Comparison of ENCODE assay signal across 8 cellular contexts in the genomic region with DNA sequence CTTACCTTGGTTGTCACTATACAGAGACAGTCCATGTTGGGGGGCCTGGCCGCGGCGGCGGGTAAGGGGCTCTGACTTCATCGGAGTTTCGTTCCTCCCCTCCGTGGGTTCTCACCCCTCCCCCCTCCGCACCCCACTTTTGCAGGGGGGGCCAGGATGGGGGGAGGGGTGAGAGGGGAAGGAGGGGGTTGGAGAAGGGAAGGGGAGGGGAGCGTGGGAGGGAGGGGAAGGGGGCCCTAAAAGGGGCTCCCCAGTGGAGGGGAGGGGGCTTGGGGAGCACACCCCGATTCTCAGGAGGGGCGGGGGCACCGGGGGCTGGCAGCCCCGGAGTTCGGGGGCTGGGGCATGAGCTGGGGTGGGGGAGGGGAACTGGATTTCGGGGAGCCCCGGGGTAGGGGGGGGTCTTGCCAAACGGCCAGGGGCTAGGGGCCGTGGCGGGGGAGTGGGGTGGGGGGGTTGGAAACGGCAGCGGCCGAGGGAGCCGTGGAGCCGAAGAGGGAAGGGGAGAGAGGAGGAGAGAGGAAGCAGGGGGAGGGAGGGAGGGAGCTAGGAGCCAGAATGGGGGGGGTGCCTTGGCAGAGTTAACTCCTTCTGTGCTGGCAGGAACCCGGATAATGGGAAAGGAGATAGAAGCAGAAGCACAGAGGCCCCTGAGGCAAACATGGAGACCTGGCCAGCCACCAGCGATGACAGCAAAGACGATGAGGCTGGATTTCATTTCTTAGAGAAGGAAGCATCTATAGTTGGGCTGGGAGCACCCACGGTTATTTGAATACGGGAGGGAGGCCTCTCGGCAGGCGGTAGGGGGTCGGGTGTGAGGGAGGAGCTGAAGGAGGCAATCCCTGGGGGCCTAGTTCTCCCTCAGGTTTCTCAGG. TPM values are rescaled to one million over a fixed set of nuclear protein-coding genes. Genes with fewer than 3 reads are reported as not detected.
DNase-seq lines count a peak whose midpoint lies in the region; ATAC-seq and TF ChIP-seq lines count a peak whose summit lies in the region.

No MANE protein-coding gene starts in this region.

- H3K36me3 Mint-ChIP-seq in CD8-positive, alpha-beta memory T cell, result peaks cover 0 to 16% (median 0%) of the 10 kb centered on the region in 3 donors
- H3K36me3 Mint-ChIP-seq in IgD-negative memory B cell, result no peaks in the 10 kb centered on the region

- peaks cover 0 to 1% (median 0%) of the 10 kb centered on the region in 5 donors for H3K9me3 Mint-ChIP-seq in CD8-positive, alpha-beta memory T cell
- H3K9me3 Mint-ChIP-seq in IgD-negative memory B cell, result no peaks in the 10 kb centered on the region

- POLR2A ChIA-PET in CD8-positive, alpha-beta memory T cell (lab: Charles Lee), result interaction anchor here (1.3 to 2.4 kb wide), 2 partner anchors 17 to 19 kb away, joined by 5 to 19 read pairs; a partner anchor contains a TSS

- H3K4me3 ChIP-seq in CD8-positive, alpha-beta memory T cell (ENCODE audit: low read length), result peak overlapping the region; percentile 37
- H3K4me3 ChIP-seq in WERI-Rb-1 (ENCODE audit: low read depth, low read length) (peak overlapping the region; percentile 75), fibroblast of mammary gland (ENCODE audit: control insufficient read depth, low read depth, low read length) (peak overlapping the region; percentile 63)

- TF ChIP-seq CTCF in WERI-Rb-1 (IDR thresholded peaks at IDR 0.05; ENCODE audit: low read depth, low read length) (no peak), fibroblast of mammary gland (conservative IDR thresholded peaks at IDR 0.05; ENCODE audit: control insufficient read depth, insufficient read depth, low read depth, low read length) (no peak)

- peak overlapping the region in 5 of 8 donors; percentile 4 to 53 (median 37) for H3K27ac Mint-ChIP-seq in CD8-positive, alpha-beta memory T cell
- peak overlapping the region in 2 of 3 donors; percentile 71 to 73 for H3K27ac Mint-ChIP-seq in IgD-negative memory B cell

- peak in 1 of 5 donors; percentile 54 for DNase-seq in CD8-positive, alpha-beta memory T cell
- DNase-seq in WERI-Rb-1 (peak; percentile 79), fibroblast of mammary gland (ENCODE audit: low read depth) (peak; percentile 73), nucleus accumbens (lab: John Stamatoyannopoulos, UW) (peak in 34 of 56 donors; percentile 20 to 78 (median 44))
- DNase-seq in activated effector memory CD4-positive, alpha-beta T cell treated with Interleukin-2 at 50 U/mL for 16 hours, result no peak

- no peaks in the 10 kb centered on the region for H3K27me3 ChIP-seq in CD8-positive, alpha-beta memory T cell (ENCODE audit: insufficient read depth, low read length, poor library complexity, severe bottlenecking)
- H3K27me3 ChIP-seq in WERI-Rb-1 (ENCODE audit: insufficient read depth, low read depth, severe bottlenecking), result no peaks in the 10 kb centered on the region

- ATAC-seq in HG03196 (IDR thresholded peaks at IDR 0.05; ENCODE audit: unreplicated experiment) (no peak), HG03565 (IDR thresholded peaks at IDR 0.05; ENCODE audit: unreplicated experiment) (no peak)

- H3K4me1 ChIP-seq in CD8-positive, alpha-beta memory T cell (ENCODE audit: insufficient read depth, low read length), result peaks cover 67% of the 10 kb centered on the region

- no peak overlapping the region for H3K27ac ChIP-seq in CD8-positive, alpha-beta memory T cell (ENCODE audit: low read depth, low read length)
- H3K27ac ChIP-seq in WERI-Rb-1, result peak overlapping the region; percentile 94

- peaks cover 10% of the 10 kb centered on the region for H3K36me3 ChIP-seq in CD8-positive, alpha-beta memory T cell (ENCODE audit: insufficient read depth, low read length)
- H3K36me3 ChIP-seq in WERI-Rb-1, result peaks cover 20% of the 10 kb centered on the region

- H3K4me1 Mint-ChIP-seq in CD8-positive, alpha-beta memory T cell, result peaks cover 51 to 80% (median 65%) of the 10 kb centered on the region in 3 donors
- H3K4me1 Mint-ChIP-seq in IgD-negative memory B cell, result peaks cover 28 to 36% (median 35%) of the 10 kb centered on the region in 3 donors

- peak overlapping the region in 4 of 7 donors; percentile 15 to 64 (median 36) for H3K4me3 Mint-ChIP-seq in CD8-positive, alpha-beta memory T cell
- H3K4me3 Mint-ChIP-seq in IgD-negative memory B cell, result peak overlapping the region in 3 of 4 donors; percentile 70 to 93 (median 71)

- no peaks in the 10 kb centered on the region for H3K9me3 ChIP-seq in CD8-positive, alpha-beta memory T cell (ENCODE audit: low read length)
- H3K9me3 ChIP-seq in WERI-Rb-1 (ENCODE audit: severe bottlenecking), result no peaks in the 10 kb centered on the region

- CTCF ChIA-PET in CD8-positive, alpha-beta memory T cell (lab: Charles Lee), result no interaction called here

- peaks cover 0 to 5% of the 10 kb centered on the region in 2 donors for H3K27me3 Mint-ChIP-seq in CD8-positive, alpha-beta memory T cell
- peaks cover 7% of the 10 kb centered on the region for H3K27me3 Mint-ChIP-seq in IgD-negative memory B cell

RNA-seq across cellular contexts. Expression of a gene that starts 2.3 kb away (rescaled TPM):
- total RNA-seq in CD8-positive, alpha-beta memory T cell, result 1 to 10 TPM; 3.5 to 4.4 TPM
- 0.45 TPM for polyA plus RNA-seq in CD8-positive, alpha-beta memory T cell
- 0.38 TPM for polyA plus RNA-seq in IgD-negative memory B cell

RNA-seq across cellular contexts. Expression of a gene that starts 2.4 kb away (rescaled TPM):
- 100 to 1,000 TPM; 281 to 288 TPM for total RNA-seq in CD8-positive, alpha-beta memory T cell
- 109 TPM for polyA plus RNA-seq in CD8-positive, alpha-beta memory T cell
- 88.6 TPM for polyA plus RNA-seq in IgD-negative memory B cell

RNA-seq across cellular contexts. Expression of a gene that starts 17.0 kb away (rescaled TPM):
- 10 to 100 TPM; 61.8 to 65.5 TPM for total RNA-seq in CD8-positive, alpha-beta memory T cell
- polyA plus RNA-seq in CD8-positive, alpha-beta memory T cell, result 24.0 TPM
- polyA plus RNA-seq in IgD-negative memory B cell, result 32.3 TPM

RNA-seq across cellular contexts. Expression of a gene that starts 21.9 kb away (rescaled TPM):
- total RNA-seq in CD8-positive, alpha-beta memory T cell, result 10 to 100 TPM; 48.0 to 51.9 TPM
- polyA plus RNA-seq in CD8-positive, alpha-beta memory T cell, result 25.8 TPM
- 38.2 TPM for polyA plus RNA-seq in IgD-negative memory B cell

RNA-seq across cellular contexts. Expression of a gene that starts 24.9 kb away (rescaled TPM):
- 100 to 1,000 TPM; 156 to 165 TPM for total RNA-seq in CD8-positive, alpha-beta memory T cell
- 914 TPM for polyA plus RNA-seq in CD8-positive, alpha-beta memory T cell
- polyA plus RNA-seq in IgD-negative memory B cell, result 1,138 TPM
